8 cellular contexts compared by ENCODE assay signal in the genomic region with DNA sequence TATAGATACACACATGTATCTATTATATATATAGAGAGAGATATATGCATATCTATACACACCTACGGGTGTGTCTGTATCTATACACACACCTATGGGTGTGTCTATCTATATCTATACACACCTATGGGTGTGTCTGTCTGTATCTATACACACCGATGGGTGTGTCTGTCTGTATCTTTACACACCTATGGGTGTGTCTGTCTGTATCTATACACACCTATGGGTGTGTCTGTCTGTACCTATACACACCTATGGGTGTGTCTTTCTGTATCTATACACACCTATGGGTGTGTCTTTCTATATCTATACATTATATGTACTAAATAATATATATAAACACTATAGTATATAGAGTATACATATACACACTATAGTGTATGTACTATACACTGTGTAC.
"Had no signal": no experiment of that assay in that cellular context is flagged by ENCODE, and none has a peak within 500 bp of the region (broad histone marks: within the 10 kb centered on the region; RNA-seq: fewer than 3 reads in every experiment).

No MANE protein-coding gene starts in this region.

- DNase-seq: IMR-90, KBM-7, KG1 had no signal

- H3K27ac ChIP-seq: HL-60, KMS-11 had no signal

- FAIRE-seq: HepG2, HTR-8/SVneo, K562 had no signal

- H3K4me3 ChIP-seq: K562 had no signal
